ENCODE assay signal across 9 cellular contexts in the genomic region with DNA sequence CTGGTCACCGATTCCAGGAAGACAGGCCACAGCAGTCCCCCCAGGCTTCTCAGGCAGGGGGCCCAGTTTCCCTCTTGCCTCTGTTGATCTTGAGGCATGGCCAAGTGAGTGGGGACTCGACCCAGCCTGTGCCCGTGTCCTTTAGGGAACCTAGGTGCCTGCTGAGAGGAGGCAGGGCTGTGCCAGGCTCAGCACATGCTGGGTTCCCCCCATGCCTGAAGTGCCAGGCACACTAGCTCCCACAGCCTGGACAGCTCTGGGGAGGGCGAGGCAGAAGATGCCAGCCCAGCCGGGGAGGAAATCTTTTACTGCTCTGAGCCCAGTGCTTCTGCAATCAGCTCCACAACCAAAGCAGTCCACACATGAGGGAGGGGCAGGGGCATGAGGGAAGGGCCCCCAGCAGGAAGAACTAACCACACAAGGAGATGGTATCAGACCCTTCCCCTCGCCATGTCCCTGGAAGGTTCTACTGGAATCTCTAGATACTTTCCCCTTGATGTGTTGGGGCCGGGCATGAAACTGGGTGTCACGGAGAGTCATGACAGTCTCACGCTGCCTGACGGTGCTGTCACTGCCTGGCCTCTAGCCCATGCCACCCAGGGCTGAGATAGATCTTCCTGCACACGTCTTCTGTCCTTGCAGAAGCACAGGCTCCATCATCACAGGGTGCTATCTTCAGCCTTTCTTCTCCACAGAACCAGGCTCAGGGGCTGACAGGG. TPM values are rescaled to one million over a fixed set of nuclear protein-coding genes. Genes with fewer than 3 reads are reported as not detected.
A peak's percentile ranks its signal among the peaks of the same experiment; 100 is the strongest.
DNase-seq lines count a peak whose midpoint lies in the region; ATAC-seq and TF ChIP-seq lines count a peak whose summit lies in the region.
"Had no signal": no experiment of that assay in that cellular context is flagged by ENCODE, and none has a peak within 500 bp of the region (broad histone marks: within the 10 kb centered on the region; RNA-seq: fewer than 3 reads in every experiment).

No MANE protein-coding gene starts in this region.

- CTCF ChIA-PET in naive thymus-derived CD4-positive, alpha-beta T cell (lab: Charles Lee), result interaction anchor here (1.0 kb wide), 1 partner anchor 22 kb away, joined by 3 read pairs; no protein-coding TSS in a partner anchor

- POLR2A ChIA-PET in naive thymus-derived CD4-positive, alpha-beta T cell (lab: Charles Lee), result interaction anchor here (0.8 to 1.6 kb wide), 2 partner anchors 23 to 26 kb away, joined by 3 to 5 read pairs; a partner anchor contains a TSS

- H3K27ac ChIP-seq in colonic mucosa, result peak overlapping the region; percentile 73
- H3K27ac ChIP-seq in naive thymus-derived CD4-positive, alpha-beta T cell (ENCODE audit: low read depth, low read length), result no peak overlapping the region
- H3K27ac ChIP-seq: WERI-Rb-1 had no signal

- H3K4me3 ChIP-seq in colonic mucosa, result no peak overlapping the region
- no peak overlapping the region for H3K4me3 ChIP-seq in naive thymus-derived CD4-positive, alpha-beta T cell (ENCODE audit: low read length)

- no peaks in the 10 kb centered on the region for H3K27me3 ChIP-seq in colonic mucosa
- no peaks in the 10 kb centered on the region for H3K27me3 ChIP-seq in naive thymus-derived CD4-positive, alpha-beta T cell (ENCODE audit: control insufficient read depth in 2 of 2, insufficient read depth in 2 of 2, low read length in 2 of 2)

- H3K36me3 ChIP-seq in colonic mucosa, result no peaks in the 10 kb centered on the region
- H3K36me3 ChIP-seq in naive thymus-derived CD4-positive, alpha-beta T cell (ENCODE audit: control insufficient read depth in 2 of 3, insufficient read depth in 3 of 3, low read length in 3 of 3), result no peaks in the 10 kb centered on the region
- H3K36me3 ChIP-seq: WERI-Rb-1 had no signal

- H3K4me1 Mint-ChIP-seq in naive thymus-derived CD4-positive, alpha-beta T cell, result peaks cover 24 to 58% (median 26%) of the 10 kb centered on the region in 7 donors

- ATAC-seq in naive thymus-derived CD4-positive, alpha-beta T cell, result peak; percentile 72
- ATAC-seq in GM21447 (IDR thresholded peaks at IDR 0.05; ENCODE audit: unreplicated experiment), result no peak

- H3K9me3 Mint-ChIP-seq in naive thymus-derived CD4-positive, alpha-beta T cell, result no peaks in the 10 kb centered on the region

- peaks cover 0 to 3% (median 0%) of the 10 kb centered on the region in 5 donors for H3K36me3 Mint-ChIP-seq in naive thymus-derived CD4-positive, alpha-beta T cell

- no peaks in the 10 kb centered on the region for H3K9me3 ChIP-seq in colonic mucosa
- no peaks in the 10 kb centered on the region for H3K9me3 ChIP-seq in naive thymus-derived CD4-positive, alpha-beta T cell (ENCODE audit: control insufficient read depth in 2 of 3, low read length in 3 of 3)

- peaks cover 36% of the 10 kb centered on the region for H3K4me1 ChIP-seq in colonic mucosa
- peaks cover 10 to 14% of the 10 kb centered on the region in 2 donors for H3K4me1 ChIP-seq in naive thymus-derived CD4-positive, alpha-beta T cell (ENCODE audit: control insufficient read depth in 2 of 2, insufficient read depth in 2 of 2, low read length in 2 of 2)

- H3K4me3 Mint-ChIP-seq in naive thymus-derived CD4-positive, alpha-beta T cell, result peak overlapping the region in 7 of 10 donors; percentile 29 to 75 (median 45)

- peak overlapping the region in 7 of 9 donors; percentile 25 to 91 (median 48) for H3K27ac Mint-ChIP-seq in naive thymus-derived CD4-positive, alpha-beta T cell

- peak overlapping the region; percentile 51 to 68 for H3K9ac ChIP-seq in colonic mucosa (ENCODE audit: low read depth in 2 of 2, low read length in 2 of 2)

- DNase-seq in stimulated activated CD4-positive, alpha-beta T cell treated with anti-CD3 and anti-CD28 coated beads, Interleukin-4, amount 100 ng/mL, for 24 hours, result peak; percentile 24
- DNase-seq in stimulated activated CD4-positive, alpha-beta T cell treated with anti-CD3 and anti-CD28 coated beads, Interleukin-4, amount 100 ng/mL, for 4 hours, result no peak
- DNase-seq in colonic mucosa (peak; percentile 38), iPS-NIHi7 (ENCODE audit: extremely low spot score) (no peak), OCI-M2 (lab: John Stamatoyannopoulos, UW; ENCODE audit: unreplicated experiment) (no peak), cortex of kidney (lab: John Stamatoyannopoulos, UW) (no peak)
- DNase-seq in naive thymus-derived CD4-positive, alpha-beta T cell, result no peak
- DNase-seq: WERI-Rb-1 had no signal

- H3K27me3 Mint-ChIP-seq in naive thymus-derived CD4-positive, alpha-beta T cell, result no peaks in the 10 kb centered on the region

- no peak for TF ChIP-seq CTCF in colonic mucosa (IDR thresholded peaks at IDR 0.05)

- intact Hi-C loops in colonic mucosa (cut with DNase I), result loop anchor here (5.0 kb wide), 1 partner anchor 138 kb away; a partner anchor contains a TSS
- intact Hi-C loops in naive thymus-derived CD4-positive, alpha-beta T cell (cut with micrococcal nuclease), result loop anchor here in 1 of 2 donors (1.0 kb wide), 1 partner anchor 23 kb away; no protein-coding TSS in a partner anchor

RNA-seq across cellular contexts. Expression of a gene that starts 25.5 kb away (rescaled TPM):
- 100 to 1,000 TPM in 1 of 2 donors, 10 to 100 TPM in 1; 63.3 to 112 TPM for total RNA-seq in colonic mucosa
- total RNA-seq in naive thymus-derived CD4-positive, alpha-beta T cell, result 100 to 1,000 TPM in 3 of 5 experiments, 10 to 100 TPM in 2; 89.5 to 144 (median 103) TPM
- 10 to 100 TPM; 10.2 to 23.2 TPM for polyA plus RNA-seq in naive thymus-derived CD4-positive, alpha-beta T cell

Comparison
In these comparisons a context has a peak if more than half of its experiments do, and no peak if none do; other contexts are left out.
1. DNase-seq: peak in stimulated activated CD4-positive, alpha-beta T cell treated with anti-CD3 and anti-CD28 coated beads, Interleukin-4, amount 100 ng/mL, for 24 hours (single experiment) and colonic mucosa (single experiment); none in stimulated activated CD4-positive, alpha-beta T cell treated with anti-CD3 and anti-CD28 coated beads, Interleukin-4, amount 100 ng/mL, for 4 hours (0 of 2), naive thymus-derived CD4-positive, alpha-beta T cell (0 of 9), iPS-NIHi7 (single experiment), OCI-M2 (single experiment) and cortex of kidney (single experiment).